22 cellular contexts compared by ENCODE assay signal in the genomic region with DNA sequence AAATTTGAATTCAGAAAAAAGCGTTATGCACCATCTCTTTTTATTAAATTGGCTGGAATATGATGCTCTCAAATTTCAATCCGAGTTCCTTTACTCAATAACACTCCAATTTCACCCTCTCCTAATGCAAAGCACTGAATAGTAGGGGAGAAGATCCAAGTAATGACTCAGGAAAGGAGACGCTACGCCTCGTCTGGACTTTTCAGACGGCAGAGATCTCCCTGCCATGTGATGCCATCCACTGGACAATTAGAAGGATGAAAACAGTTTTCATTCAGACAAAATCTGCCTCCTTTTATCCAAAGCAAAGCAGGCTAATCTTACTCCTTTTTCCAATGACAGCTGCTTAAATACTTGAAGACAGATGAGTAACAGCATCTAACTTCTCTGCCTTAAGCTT.
DNase-seq lines count a peak whose midpoint lies in the region; ATAC-seq, FAIRE-seq and TF ChIP-seq lines count a peak whose summit lies in the region.
"Had no signal": no experiment of that assay in that cellular context is flagged by ENCODE, and none has a peak within 500 bp of the region (broad histone marks: within the 10 kb centered on the region; RNA-seq: fewer than 3 reads in every experiment).

No MANE protein-coding gene starts in this region.

- H3K27ac ChIP-seq in ACC112 (ENCODE audit: low read depth, low read length) (no peak overlapping the region), right lobe of liver (no peak overlapping the region)

- no peak for FAIRE-seq in GM19239 (lab: Jason Lieb, UNC)
- FAIRE-seq: frontal cortex had no signal

- no peaks in the 10 kb centered on the region for H3K9me3 ChIP-seq in right lobe of liver
- H3K9me3 ChIP-seq: HAP-1, mucosa of descending colon had no signal

- DNase-seq in ELR (ENCODE audit: low read depth) (peak; percentile 32), SK-MEL-5 (ENCODE audit: low read depth, low spot score) (peak; percentile 9), fibroblast of pulmonary artery (ENCODE audit: low read depth) (peak; percentile 23), T-helper 2 cell (no peak), GM19239 (ENCODE audit: insufficient read length, low spot score) (no peak), right lobe of liver (no peak)
- DNase-seq in activated CD4-positive, alpha-beta T cell treated with anti-CD3 and anti-CD28 coated beads for 48 hours, result no peak
- DNase-seq: activated effector memory CD4-positive, alpha-beta T cell treated with Interleukin-2 at 50 U/mL for 16 hours; amniotic stem cell; Calu3; cerebellar nuclear complex; Karpas-422; mucosa of descending colon; NCI-H1436 treated with DMSO at 0.1 percent for 48 hours; NCI-H345; right cardiac atrium; T-helper 1 cell had no signal

- H2AFZ ChIP-seq in ACC112 (ENCODE audit: low read length, unreplicated experiment), result peak overlapping the region; percentile 86

- no peaks in the 10 kb centered on the region for H3K79me2 ChIP-seq in ACC112 (ENCODE audit: control insufficient read depth, insufficient read depth, low read length, unreplicated experiment)

- no peak for TF ChIP-seq CTCF in fibroblast of pulmonary artery (IDR thresholded peaks at IDR 0.05; ENCODE audit: low read length, missing control alignments)
- TF ChIP-seq CTCF in right lobe of liver (IDR thresholded peaks at IDR 0.05), result no peak

- H3K36me3 ChIP-seq in ACC112 (ENCODE audit: insufficient read depth, low read length) (no peaks in the 10 kb centered on the region), right lobe of liver (no peaks in the 10 kb centered on the region)
- H3K36me3 ChIP-seq: HAP-1 had no signal

- in situ Hi-C loops in SK-MEL-5 (cut with HindIII; ENCODE audit: low pct_unique_long_range_greater_than_20kb, low sequenced_read_pairs), result no loop called here

- no peak for ATAC-seq in right lobe of liver
- ATAC-seq: mucosa of descending colon, right cardiac atrium, Right ventricle myocardium inferior, WTC11 had no signal

- TF ChIP-seq POLR2A in right lobe of liver (IDR thresholded peaks at IDR 0.05), result no peak

- intact Hi-C loops in right lobe of liver (cut with DNase I), result no loop called here

- H3K4me1 ChIP-seq in ACC112 (ENCODE audit: control insufficient read depth, insufficient read depth, low read length, unreplicated experiment), result peaks cover 10% of the 10 kb centered on the region
- no peaks in the 10 kb centered on the region for H3K4me1 ChIP-seq in right lobe of liver
- H3K4me1 ChIP-seq: HAP-1 had no signal

- H3K27me3 ChIP-seq in ACC112 (ENCODE audit: insufficient read depth, low read length) (no peaks in the 10 kb centered on the region), right lobe of liver (no peaks in the 10 kb centered on the region)

- WGBS in right lobe of liver (ENCODE audit: insufficient coverage, low coverage, low lambda C conversion rate, missing lambda C conversion rate), result 62% methylated on average over 6 of the region's 6 CpGs

- H3K4me3 ChIP-seq in ACC112 (ENCODE audit: low read depth, low read length) (no peak overlapping the region), fibroblast of pulmonary artery (replicated peaks; ENCODE audit: low read depth, low read length) (no peak overlapping the region), right lobe of liver (no peak overlapping the region)
- H3K4me3 ChIP-seq: HAP-1, mucosa of descending colon had no signal

Comparison
In these comparisons a context has a peak if more than half of its experiments do, and no peak if none do; other contexts are left out.
1. DNase-seq: peak in ELR (single experiment), SK-MEL-5 (single experiment) and fibroblast of pulmonary artery (single experiment); none in T-helper 2 cell (0 of 5), activated CD4-positive, alpha-beta T cell treated with anti-CD3 and anti-CD28 coated beads for 48 hours (single experiment), GM19239 (single experiment) and right lobe of liver (0 of 3).